ENCODE assay signal across 11 cellular contexts in genomic region chr6:111685506-111685905, GRCh38.
DNase-seq lines count a peak whose midpoint lies in the region; ATAC-seq and TF ChIP-seq lines count a peak whose summit lies in the region.
"Had no signal": no experiment of that assay in that cellular context is flagged by ENCODE, and none has a peak within 500 bp of the region (broad histone marks: within the 10 kb centered on the region; RNA-seq: fewer than 3 reads in every experiment).

No MANE protein-coding gene starts in this region.

- peak overlapping the region; percentile 8 for H3K27ac ChIP-seq in naive thymus-derived CD4-positive, alpha-beta T cell (ENCODE audit: low read depth, low read length)
- peak overlapping the region; percentile 11 to 79 (median 52) for H3K27ac ChIP-seq in transverse colon
- H3K27ac ChIP-seq: cardiac muscle cell, thoracic aorta had no signal

- H3K27ac Mint-ChIP-seq in activated naive CD8-positive, alpha-beta T cell = peak overlapping the region; percentile 83
- H3K27ac Mint-ChIP-seq in activated naive CD8-positive, alpha-beta T cell treated with anti-CD3 and anti-CD28 coated beads for 36 hours = no peak overlapping the region
- H3K27ac Mint-ChIP-seq in central memory CD8-positive, alpha-beta T cell (ENCODE audit: low read depth) = peak overlapping the region; percentile 80
- H3K27ac Mint-ChIP-seq in naive thymus-derived CD4-positive, alpha-beta T cell = peak overlapping the region in 8 of 9 donors; percentile 70 to 94 (median 84)

- TF ChIP-seq CTCF in transverse colon (IDR thresholded peaks at IDR 0.05) = no peak

- H3K27me3 ChIP-seq in naive thymus-derived CD4-positive, alpha-beta T cell (ENCODE audit: control insufficient read depth in 2 of 2, insufficient read depth in 2 of 2, low read length in 2 of 2) = no peaks in the 10 kb centered on the region
- H3K27me3 ChIP-seq in transverse colon = no peaks in the 10 kb centered on the region
- H3K27me3 ChIP-seq: cardiac muscle cell had no signal

- H3K4me1 ChIP-seq in naive thymus-derived CD4-positive, alpha-beta T cell (ENCODE audit: control insufficient read depth in 2 of 2, insufficient read depth in 2 of 2, low read length in 2 of 2) = peaks cover 31 to 34% of the 10 kb centered on the region in 2 donors
- peaks cover 0 to 69% (median 24%) of the 10 kb centered on the region in 4 donors for H3K4me1 ChIP-seq in transverse colon

- no peaks in the 10 kb centered on the region for H3K9me3 ChIP-seq in naive thymus-derived CD4-positive, alpha-beta T cell (ENCODE audit: control insufficient read depth in 2 of 3, low read length in 3 of 3)
- no peaks in the 10 kb centered on the region for H3K9me3 ChIP-seq in transverse colon
- H3K9me3 ChIP-seq: thoracic aorta had no signal

- CTCF ChIA-PET in naive thymus-derived CD4-positive, alpha-beta T cell (lab: Charles Lee) = interaction anchor here (0.6 kb wide), 2 partner anchors 313 to 1005 kb away, joined by 3 read pairs; no protein-coding TSS in a partner anchor

- no peak for TF ChIP-seq POLR2A in transverse colon (IDR thresholded peaks at IDR 0.05)

- WGBS in transverse colon (ENCODE audit: low coverage in 1 of 2), 2 donors = 19 to 38% methylated on average over 1 to 2 of the region's 2 CpGs

- POLR2A ChIA-PET in naive thymus-derived CD4-positive, alpha-beta T cell (lab: Charles Lee) = interaction anchor here (0.5 kb wide), 1 partner anchor 11 kb away, joined by 3 read pairs; no protein-coding TSS in a partner anchor

- peaks cover 15 to 83% (median 57%) of the 10 kb centered on the region in 3 experiments for H3K36me3 ChIP-seq in naive thymus-derived CD4-positive, alpha-beta T cell (ENCODE audit: control insufficient read depth in 2 of 3, insufficient read depth in 3 of 3, low read length in 3 of 3)
- no peaks in the 10 kb centered on the region for H3K36me3 ChIP-seq in transverse colon
- H3K36me3 ChIP-seq: cardiac muscle cell, thoracic aorta had no signal

- in situ Hi-C loops in transverse colon (cut with MboI; ENCODE audit: low pct_ligation_motif_present in 1 of 4, low pct_unique_long_range_greater_than_20kb in 1 of 4, low sequenced_read_pairs in 3 of 4) = no loop called here

- no peak for DNase-seq in activated naive CD8-positive, alpha-beta T cell treated with anti-CD3 and anti-CD28 coated beads for 36 hours
- DNase-seq in central memory CD8-positive, alpha-beta T cell (ENCODE audit: low spot score in 2 of 2) = no peak
- no peak for DNase-seq in naive thymus-derived CD4-positive, alpha-beta T cell
- DNase-seq in transverse colon = no peak
- DNase-seq in GF-D8 (lab: John Stamatoyannopoulos, UW) = no peak
- no peak for DNase-seq in NCI-H1694 treated with DMSO at 0.1 percent for 48 hours (lab: John Stamatoyannopoulos, UW)
- DNase-seq: NCI-H226 had no signal

- intact Hi-C loops in naive thymus-derived CD4-positive, alpha-beta T cell (cut with micrococcal nuclease) = loop anchor here in 1 of 2 donors (2.0 to 10.0 kb wide), 2 partner anchors 13 to 431 kb away; a partner anchor contains a TSS
- intact Hi-C loops in transverse colon (cut with DNase I; ENCODE audit: low total_unique reads) = no loop called here

- H3K36me3 Mint-ChIP-seq in activated naive CD8-positive, alpha-beta T cell = peaks cover 29% of the 10 kb centered on the region
- H3K36me3 Mint-ChIP-seq in activated naive CD8-positive, alpha-beta T cell treated with anti-CD3 and anti-CD28 coated beads for 36 hours = peaks cover 72% of the 10 kb centered on the region
- peaks cover 78% of the 10 kb centered on the region for H3K36me3 Mint-ChIP-seq in central memory CD8-positive, alpha-beta T cell (ENCODE audit: insufficient read depth)
- peaks cover 27 to 77% (median 58%) of the 10 kb centered on the region in 5 donors for H3K36me3 Mint-ChIP-seq in naive thymus-derived CD4-positive, alpha-beta T cell

- peaks cover 50% of the 10 kb centered on the region for H3K4me1 Mint-ChIP-seq in activated naive CD8-positive, alpha-beta T cell (ENCODE audit: low read depth)
- peaks cover 58% of the 10 kb centered on the region for H3K4me1 Mint-ChIP-seq in activated naive CD8-positive, alpha-beta T cell treated with anti-CD3 and anti-CD28 coated beads for 36 hours
- peaks cover 88% of the 10 kb centered on the region for H3K4me1 Mint-ChIP-seq in central memory CD8-positive, alpha-beta T cell
- H3K4me1 Mint-ChIP-seq in naive thymus-derived CD4-positive, alpha-beta T cell = peaks cover 27 to 88% (median 79%) of the 10 kb centered on the region in 7 donors

- no peaks in the 10 kb centered on the region for H3K27me3 Mint-ChIP-seq in activated naive CD8-positive, alpha-beta T cell
- no peaks in the 10 kb centered on the region for H3K27me3 Mint-ChIP-seq in activated naive CD8-positive, alpha-beta T cell treated with anti-CD3 and anti-CD28 coated beads for 36 hours
- H3K27me3 Mint-ChIP-seq in central memory CD8-positive, alpha-beta T cell = no peaks in the 10 kb centered on the region
- no peaks in the 10 kb centered on the region for H3K27me3 Mint-ChIP-seq in naive thymus-derived CD4-positive, alpha-beta T cell

- no peaks in the 10 kb centered on the region for H3K9me3 Mint-ChIP-seq in activated naive CD8-positive, alpha-beta T cell (ENCODE audit: low read depth)
- no peaks in the 10 kb centered on the region for H3K9me3 Mint-ChIP-seq in activated naive CD8-positive, alpha-beta T cell treated with anti-CD3 and anti-CD28 coated beads for 36 hours
- H3K9me3 Mint-ChIP-seq in central memory CD8-positive, alpha-beta T cell = no peaks in the 10 kb centered on the region
- H3K9me3 Mint-ChIP-seq in naive thymus-derived CD4-positive, alpha-beta T cell = peaks cover 0 to 2% (median 0%) of the 10 kb centered on the region in 11 donors

- H3K4me3 Mint-ChIP-seq in activated naive CD8-positive, alpha-beta T cell = no peak overlapping the region
- H3K4me3 Mint-ChIP-seq in activated naive CD8-positive, alpha-beta T cell treated with anti-CD3 and anti-CD28 coated beads for 36 hours = no peak overlapping the region
- H3K4me3 Mint-ChIP-seq in central memory CD8-positive, alpha-beta T cell = no peak overlapping the region
- peak overlapping the region in 5 of 10 donors; percentile 33 to 65 (median 52) for H3K4me3 Mint-ChIP-seq in naive thymus-derived CD4-positive, alpha-beta T cell

- no peak overlapping the region for H3K4me3 ChIP-seq in naive thymus-derived CD4-positive, alpha-beta T cell (ENCODE audit: low read length)
- no peak overlapping the region for H3K4me3 ChIP-seq in transverse colon
- H3K4me3 ChIP-seq: cardiac muscle cell, thoracic aorta had no signal

- no peak for ATAC-seq in central memory CD8-positive, alpha-beta T cell (replicated peaks; ENCODE audit: extremely low read depth, poor library complexity, severe bottlenecking)
- ATAC-seq in naive thymus-derived CD4-positive, alpha-beta T cell = no peak
- no peak for ATAC-seq in HG03457 (IDR thresholded peaks at IDR 0.05; ENCODE audit: unreplicated experiment)

- no peak for TF ChIP-seq EP300 in transverse colon (IDR thresholded peaks at IDR 0.05; ENCODE audit: low read depth)
